ENCODE assay signal across 1 cellular context in genomic region chr3:10508619-10509260, GRCh38.
TF ChIP-seq lines count a peak whose summit lies in the region.

No MANE protein-coding gene starts in this region.

TF ChIP-seq in HepG2, 621 proteins besides CTCF, POLR2A, EP300 and RAD21 (continued from another document and continues in another):
- TF ChIP-seq HIC2 (CRISPR knock-in tag; IDR thresholded peaks at IDR 0.05; ENCODE audit: low read depth) (peak; percentile 94), SOX13 (IDR thresholded peaks at IDR 0.05) (peak; percentile 98), SOX13 (CRISPR knock-in tag; conservative IDR thresholded peaks at IDR 0.05 in 1 of 2, IDR thresholded peaks at IDR 0.05 in 1 of 2) (peak in 1 of 2 experiments; percentile 98; a peak in 2 of 4 replicates), ZSCAN20 (CRISPR knock-in tag; IDR thresholded peaks at IDR 0.05; ENCODE audit: borderline replicate concordance) (no peak), LBX2 (CRISPR knock-in tag; IDR thresholded peaks at IDR 0.05; ENCODE audit: borderline replicate concordance) (no peak; the same call in 1 of the 2 replicates), ZMYM4 (CRISPR knock-in tag; IDR thresholded peaks at IDR 0.05) (peak; percentile 94), MEIS1 (CRISPR knock-in tag; IDR thresholded peaks at IDR 0.05; ENCODE audit: borderline replicate concordance) (peak; percentile 99), IRF9 (CRISPR knock-in tag; IDR thresholded peaks at IDR 0.05; ENCODE audit: borderline replicate concordance) (no peak), REL (CRISPR knock-in tag; conservative IDR thresholded peaks at IDR 0.05) (0 out of 2 replicates have a peak, but pooled peaks have one; percentile 64), CCAR2 (optimal IDR thresholded peaks at IDR 0.05; ENCODE audit: low read depth, low read length) (no peak), ZNF879 (CRISPR knock-in tag; IDR thresholded peaks at IDR 0.05) (peak; percentile 78; the same call in 1 of the 2 replicates), ZNF264 (CRISPR knock-in tag; IDR thresholded peaks at IDR 0.05) (peak; percentile 94), BRCA1 (CRISPR knock-in tag; IDR thresholded peaks at IDR 0.05) (no peak), ZNF24 (IDR thresholded peaks at IDR 0.05) (no peak), MLLT10 (CRISPR knock-in tag; IDR thresholded peaks at IDR 0.05) (no peak), CREBL2 (CRISPR knock-in tag; IDR thresholded peaks at IDR 0.05; ENCODE audit: borderline replicate concordance) (no peak), KMT2B (CRISPR knock-in tag; IDR thresholded peaks at IDR 0.05) (no peak; the same call in none of the 2 replicates), HCFC1 (IDR thresholded peaks at IDR 0.05; ENCODE audit: low read depth, low read length) (no peak), FOXM1 (CRISPR knock-in tag; IDR thresholded peaks at IDR 0.05) (no peak), ZZZ3 (CRISPR knock-in tag; IDR thresholded peaks at IDR 0.05; ENCODE audit: borderline replicate concordance) (no peak), TFE3 (CRISPR knock-in tag; IDR thresholded peaks at IDR 0.05) (peak; percentile 79), ZNF83 (CRISPR knock-in tag; IDR thresholded peaks at IDR 0.05; ENCODE audit: borderline replicate concordance) (no peak), HIVEP1 (CRISPR knock-in tag; IDR thresholded peaks at IDR 0.05) (peak; percentile 96), RBM39 (IDR thresholded peaks at IDR 0.05; ENCODE audit: low read depth, low read length, poor library complexity, severe bottlenecking) (no peak), CBX1 (IDR thresholded peaks at IDR 0.05; ENCODE audit: low read depth) (peak; percentile 76), ZNF572 (CRISPR knock-in tag; IDR thresholded peaks at IDR 0.05) (peak; percentile 96), MTA1 (CRISPR knock-in tag; IDR thresholded peaks at IDR 0.05; ENCODE audit: borderline replicate concordance) (peak; percentile 99), MAF1 (CRISPR knock-in tag; IDR thresholded peaks at IDR 0.05; ENCODE audit: borderline replicate concordance) (no peak), ZNF253 (CRISPR knock-in tag; IDR thresholded peaks at IDR 0.05; ENCODE audit: borderline replicate concordance) (0 out of 2 replicates have a peak, but pooled peaks have one; percentile 48), ZNF136 (CRISPR knock-in tag; IDR thresholded peaks at IDR 0.05; ENCODE audit: low read depth) (no peak), E2F5 (CRISPR knock-in tag; conservative IDR thresholded peaks at IDR 0.05) (no peak), HOXA7 (CRISPR knock-in tag; IDR thresholded peaks at IDR 0.05) (no peak), ZNF841 (CRISPR knock-in tag; IDR thresholded peaks at IDR 0.05; ENCODE audit: borderline replicate concordance) (no peak), MAX (IDR thresholded peaks at IDR 0.05) (peak; percentile 83), GPN1 (CRISPR knock-in tag; IDR thresholded peaks at IDR 0.05; ENCODE audit: borderline replicate concordance) (no peak), ZNF256 (CRISPR knock-in tag; conservative IDR thresholded peaks at IDR 0.05) (no peak), ZBTB43 (CRISPR knock-in tag; conservative IDR thresholded peaks at IDR 0.05) (0 out of 2 replicates have a peak, but pooled peaks have one; percentile 63), ZNF724P (CRISPR knock-in tag; IDR thresholded peaks at IDR 0.05; ENCODE audit: borderline replicate concordance) (peak; percentile 90; the same call in 1 of the 2 replicates), ZNF543 (CRISPR knock-in tag; IDR thresholded peaks at IDR 0.05) (peak; percentile 84; the same call in 1 of the 2 replicates), HHEX (CRISPR knock-in tag; IDR thresholded peaks at IDR 0.05) (peak; percentile 85; the same call in 1 of the 2 replicates), KLF6 (CRISPR knock-in tag; IDR thresholded peaks at IDR 0.05) (peak; percentile 77; the same call in 1 of the 2 replicates), CENPT (CRISPR knock-in tag; IDR thresholded peaks at IDR 0.05; ENCODE audit: low read depth) (no peak), ZNF496 (CRISPR knock-in tag; IDR thresholded peaks at IDR 0.05; ENCODE audit: insufficient replicate concordance) (no peak), CBFB (CRISPR knock-in tag; IDR thresholded peaks at IDR 0.05) (peak; percentile 77; the same call in 1 of the 2 replicates), AHR (CRISPR knock-in tag; IDR thresholded peaks at IDR 0.05) (0 out of 2 replicates have a peak, but pooled peaks have one; percentile 58), ZNF276 (CRISPR knock-in tag; IDR thresholded peaks at IDR 0.05; ENCODE audit: low read depth) (peak; percentile 61; the same call in 1 of the 2 replicates), ZNF414 (CRISPR knock-in tag; IDR thresholded peaks at IDR 0.05) (peak; percentile 97), ZNF788 (CRISPR knock-in tag; IDR thresholded peaks at IDR 0.05; ENCODE audit: borderline replicate concordance) (peak; percentile 99), IRX3 (CRISPR knock-in tag; IDR thresholded peaks at IDR 0.05; ENCODE audit: borderline replicate concordance, low read depth) (no peak), PLSCR1 (CRISPR knock-in tag; IDR thresholded peaks at IDR 0.05; ENCODE audit: borderline replicate concordance) (0 out of 2 replicates have a peak, but pooled peaks have one; percentile 54), ZBTB38 (CRISPR knock-in tag; IDR thresholded peaks at IDR 0.05) (peak; percentile 66; the same call in 1 of the 2 replicates), NCOR1 (IDR thresholded peaks at IDR 0.05; ENCODE audit: borderline replicate concordance, low read length) (peak; percentile 95), ZNF816 (CRISPR knock-in tag; IDR thresholded peaks at IDR 0.05; ENCODE audit: borderline replicate concordance) (peak; percentile 74; the same call in 1 of the 2 replicates), PRPF4 (IDR thresholded peaks at IDR 0.05; ENCODE audit: low read depth, low read length, poor library complexity, severe bottlenecking) (no peak), ZBTB21 (CRISPR knock-in tag; IDR thresholded peaks at IDR 0.05) (no peak), DMAP1 (CRISPR knock-in tag; IDR thresholded peaks at IDR 0.05) (peak; percentile 81), TEAD3 (CRISPR knock-in tag; optimal IDR thresholded peaks at IDR 0.05; ENCODE audit: borderline replicate concordance) (peak; percentile 81), KLF9 (CRISPR knock-in tag; IDR thresholded peaks at IDR 0.05; ENCODE audit: low read depth) (no peak; the same call in 1 of the 2 replicates), CC2D1A (CRISPR knock-in tag; IDR thresholded peaks at IDR 0.05) (no peak), RFX1 (IDR thresholded peaks at IDR 0.05) (no peak), ZFP90 (CRISPR knock-in tag; IDR thresholded peaks at IDR 0.05; ENCODE audit: borderline replicate concordance) (peak; percentile 97), ZSCAN29 (CRISPR knock-in tag; conservative IDR thresholded peaks at IDR 0.05) (peak; percentile 87; the same call in 1 of the 2 replicates), ZNF670 (CRISPR knock-in tag; IDR thresholded peaks at IDR 0.05; ENCODE audit: borderline replicate concordance) (peak; percentile 95), GLMP (CRISPR knock-in tag; IDR thresholded peaks at IDR 0.05; ENCODE audit: borderline replicate concordance) (0 out of 2 replicates have a peak, but pooled peaks have one; percentile 35)
